In genomic region chr11:68594123-68594522, GRCh38 we compare ENCODE assay signal across 22 cellular contexts.
"Had no signal": no experiment of that assay in that cellular context is flagged by ENCODE, and none has a peak within 500 bp of the region (broad histone marks: within the 10 kb centered on the region; RNA-seq: fewer than 3 reads in every experiment).

No MANE protein-coding gene starts in this region.

- DNase-seq: activated CD4-positive, alpha-beta T cell treated with anti-CD3 and anti-CD28 coated beads for 1 hour; activated CD4-positive, alpha-beta T cell treated with anti-CD3 and anti-CD28 coated beads, Interleukin-2, amount 50 U/mL, for 1 hour; activated gamma-delta T cell treated with Interleukin-2 at 50 U/mL for 16 hours; activated T-cell treated with anti-CD3 and anti-CD28 coated beads for 4 hours; amygdala; dermis blood vessel endothelial cell; effector CD4-positive, alpha-beta T cell; erythroblast; gastrocnemius medialis; glutamatergic neuron; islet precursor cell; left ventricle myocardium inferior; pancreas; psoas muscle; sigmoid colon; small intestine; stimulated activated CD4-positive, alpha-beta T cell treated with anti-CD3 and anti-CD28 coated beads, Interleukin-4, amount 100 ng/mL, for 24 hours; stimulated activated naive CD4-positive, alpha-beta T cell; T-helper 2 cell; testis; transverse colon had no signal

- ATAC-seq: gastrocnemius medialis, pancreas, psoas muscle, SK-N-SH treated with all-trans-retinoic acid at 6 μM for 48 hours had no signal
